ENCODE assay signal across 38 cellular contexts in genomic region chr20:54073288-54073687, GRCh38. TPM values are rescaled to one million over a fixed set of nuclear protein-coding genes. Genes with fewer than 3 reads are reported as not detected.
DNase-seq lines count a peak whose midpoint lies in the region; ATAC-seq, FAIRE-seq and TF ChIP-seq lines count a peak whose summit lies in the region.
"Had no signal": no experiment of that assay in that cellular context is flagged by ENCODE, and none has a peak within 500 bp of the region (broad histone marks: within the 10 kb centered on the region; RNA-seq: fewer than 3 reads in every experiment).

No MANE protein-coding gene starts in this region.

- no peaks in the 10 kb centered on the region for H3K9me2 ChIP-seq in Karpas-422 (replicated peaks; ENCODE audit: insufficient read depth, low read length)

- H3K79me2 ChIP-seq in GM12878 (ENCODE audit: control insufficient read depth, insufficient read depth, low read length) (no peaks in the 10 kb centered on the region), K562 (ENCODE audit: control insufficient read depth, insufficient read depth, low read length) (no peaks in the 10 kb centered on the region), Karpas-422 (ENCODE audit: low read length) (no peaks in the 10 kb centered on the region)

- H4K20me1 ChIP-seq in GM12878 (ENCODE audit: control insufficient read depth, insufficient read depth) (no peaks in the 10 kb centered on the region), K562 (replicated peaks; ENCODE audit: control insufficient read depth, insufficient read depth, low read length) (no peaks in the 10 kb centered on the region), Karpas-422 (ENCODE audit: insufficient read depth, low read depth, low read length) (no peaks in the 10 kb centered on the region)
- H4K20me1 ChIP-seq: BLaER1; BLaER1 treated with 17β-estradiol and CSF1 and Interleukin-3, amounts not matched to agents 10 nM and 100 nM had no signal

- DNase-seq in Panc1 (ENCODE audit: low read depth, low spot score) (no peak), GM12878 (ENCODE audit: low read depth, low spot score) (no peak), K562 (ENCODE audit: extremely low read depth in 1 of 4, low spot score in 3 of 4) (no peak), retina (no peak), Karpas-422 (no peak)
- DNase-seq in activated naive CD4-positive, alpha-beta T cell treated with Interleukin-2 at 50 U/mL for 16 hours: no peak
- DNase-seq in stimulated activated naive CD4-positive, alpha-beta T cell (lab: John Stamatoyannopoulos, UW): no peak
- DNase-seq: 8988T; ACHN; AML-193; BE2C; C1 segment of cervical spinal cord; Caco-2; Calu3; CD4-positive, alpha-beta memory T cell; CD4-positive, alpha-beta T cell; CD4-positive, CD25-positive, alpha-beta regulatory T cell; CD8-positive, alpha-beta memory T cell; CD8-positive, alpha-beta T cell; COR-L47; DMS 273 treated with DMSO at 0.1 percent for 48 hours; DMS153; DMS53; DMS79; DMS79 treated with DMSO at 0.1 percent for 48 hours; DND-41; EL had no signal

- TF ChIP-seq CTCF in Panc1 (IDR thresholded peaks at IDR 0.05): no peak
- TF ChIP-seq CTCF in GM12878 (IDR thresholded peaks at IDR 0.05 in 2 of 3, conservative IDR thresholded peaks at IDR 0.05 in 1 of 3; ENCODE audit: control insufficient read depth in 2 of 3, extremely low read depth in 1 of 3, insufficient read depth in 1 of 3, low read depth in 3 of 3, low read length in 3 of 3): no peak
- no peak for TF ChIP-seq CTCF in K562 (IDR thresholded peaks at IDR 0.05 in 2 of 3, conservative IDR thresholded peaks at IDR 0.05 in 1 of 3; ENCODE audit: insufficient read depth in 2 of 3, low read depth in 1 of 3, low read length in 3 of 3)
- TF ChIP-seq CTCF in subcutaneous adipose tissue (IDR thresholded peaks at IDR 0.05; ENCODE audit: low read depth): peak; percentile 59

- RAD21 ChIA-PET in GM12878 (lab: Charles Lee; ENCODE audit: unreplicated experiment): no interaction called here

- FAIRE-seq in GM12878 (lab: Jason Lieb, UNC) (no peak), K562 (lab: Jason Lieb, UNC) (no peak)
- FAIRE-seq: A204.1, A549, D721Med had no signal

- POLR2A ChIA-PET in Panc1 (lab: Charles Lee) (no interaction called here), GM12878 (lab: Charles Lee) (no interaction called here), K562 (lab: Yijun Ruan, JAX) (interaction anchor here (0.6 kb wide), 1 partner anchor 146 kb away, joined by 3 read pairs; no protein-coding TSS in a partner anchor)

- CTCF ChIA-PET in Panc1 (lab: Charles Lee) (no interaction called here), GM12878 (lab: Yijun Ruan, JAX) (interaction anchor here (0.6 to 1.7 kb wide), 2 partner anchors 9 to 13 kb away, joined by 3 to 5 read pairs; no protein-coding TSS in a partner anchor), K562 (lab: Yijun Ruan, JAX; ENCODE audit: low intra/inter-chr PET ratio) (no interaction called here)

- SMC1A ChIA-PET in GM12878 (lab: Charles Lee; ENCODE audit: uncharacterized antibody, unreplicated experiment): interaction anchor here (0.5 kb wide), 1 partner anchor 495 kb away, joined by 3 read pairs; no protein-coding TSS in a partner anchor

- H3K27me3 ChIP-seq in Panc1 (ENCODE audit: control insufficient read depth, insufficient read depth, low read length): no peaks in the 10 kb centered on the region
- no peaks in the 10 kb centered on the region for H3K27me3 ChIP-seq in GM12878 (replicated peaks in 1 of 2; ENCODE audit: control insufficient read depth in 2 of 2, insufficient read depth in 2 of 2, low read length in 1 of 2)
- H3K27me3 ChIP-seq in K562 (ENCODE audit: control insufficient read depth in 2 of 2, insufficient read depth in 2 of 2, low read length in 2 of 2): peaks cover 2 to 11% of the 10 kb centered on the region in 2 experiments; a peak in 2 of 5 replicates
- no peaks in the 10 kb centered on the region for H3K27me3 ChIP-seq in Karpas-422 (ENCODE audit: low read length)
- H3K27me3 ChIP-seq: BLaER1; BLaER1 treated with 17β-estradiol and CSF1 and Interleukin-3, amounts not matched to agents 10 nM and 100 nM had no signal

- 74% methylated on average over 10 of the region's 10 CpGs for WGBS in GM12878 (ENCODE audit: insufficient coverage, insufficient replicate concordance, low lambda C conversion rate, missing lambda C conversion rate)
- WGBS in K562 (ENCODE audit: insufficient coverage, low coverage, missing lambda C conversion rate): 2% methylated on average over 10 of the region's 10 CpGs

- BruUV-seq in Panc1 (replicated peaks; lab: Mats Ljungman, UMichigan) (no TSS peak), GM12878 (replicated peaks; lab: Mats Ljungman, UMichigan) (no TSS peak), K562 (replicated peaks; lab: Mats Ljungman, UMichigan) (no TSS peak)

- H3K9ac ChIP-seq in GM12878 (ENCODE audit: control insufficient read depth, insufficient read depth, low read length) (no peak overlapping the region), K562 (ENCODE audit: insufficient read depth in 1 of 2, low read depth in 2 of 2, low read length in 2 of 2) (no peak overlapping the region), Karpas-422 (ENCODE audit: low read length) (no peak overlapping the region)
- H3K9ac ChIP-seq: BLaER1; BLaER1 treated with 17β-estradiol and CSF1 and Interleukin-3, amounts not matched to agents 10 nM and 100 nM had no signal

- no peak for TF ChIP-seq RAD21 in GM12878 (IDR thresholded peaks at IDR 0.05; ENCODE audit: insufficient read depth, low read depth, low read length)
- TF ChIP-seq RAD21 in K562 (CRISPR knock-in tag; conservative IDR thresholded peaks at IDR 0.05 in 1 of 2, IDR thresholded peaks at IDR 0.05 in 1 of 2): no peak

- H2AFZ ChIP-seq in GM12878 (ENCODE audit: control insufficient read depth, low read depth, low read length) (no peak overlapping the region), K562 (ENCODE audit: low read depth, low read length) (no peak overlapping the region), Karpas-422 (ENCODE audit: low read length) (no peak overlapping the region)

- H3K4me1 ChIP-seq in Panc1 (ENCODE audit: control insufficient read depth, insufficient read depth, low read length) (peaks cover 31% of the 10 kb centered on the region), GM12878 (ENCODE audit: control insufficient read depth, insufficient read depth, low read length) (peaks cover 4% of the 10 kb centered on the region; the same call in 1 of the 2 replicates), K562 (replicated peaks in 1 of 2; ENCODE audit: control insufficient read depth in 2 of 2, insufficient read depth in 2 of 2, low read length in 2 of 2) (peaks cover 4 to 7% of the 10 kb centered on the region in 2 experiments; a peak in 4 of 5 replicates), Karpas-422 (ENCODE audit: low read length) (no peaks in the 10 kb centered on the region)
- H3K4me1 ChIP-seq: BE2C had no signal

- no peak overlapping the region for H3K4me2 ChIP-seq in GM12878 (ENCODE audit: control insufficient read depth, insufficient read depth)
- H3K4me2 ChIP-seq in K562 (ENCODE audit: insufficient read depth, low read length): no peak overlapping the region
- no peak overlapping the region for H3K4me2 ChIP-seq in Karpas-422 (ENCODE audit: low read depth, low read length, poor library complexity, severe bottlenecking)
- H3K4me2 ChIP-seq: A549; BLaER1; BLaER1 treated with 17β-estradiol and CSF1 and Interleukin-3, amounts not matched to agents 10 nM and 100 nM had no signal

- intact Hi-C loops in Panc1 (cut with micrococcal nuclease; ENCODE audit: unreplicated experiment): no loop called here
- intact Hi-C loops in GM12878 (cut with micrococcal nuclease; ENCODE audit: unreplicated experiment): no loop called here
- intact Hi-C loops in K562 (cut with micrococcal nuclease): no loop called here

- no peak overlapping the region for H3K4me3 ChIP-seq in Panc1 (ENCODE audit: low read depth in 2 of 2, low read length in 2 of 2)
- H3K4me3 ChIP-seq in GM12878: no peak overlapping the region
- no peak overlapping the region for H3K4me3 ChIP-seq in K562
- no peak overlapping the region for H3K4me3 ChIP-seq in Karpas-422 (ENCODE audit: low read length)
- H3K4me3 ChIP-seq: A549; BLaER1; BLaER1 treated with 17β-estradiol and CSF1 and Interleukin-3, amounts not matched to agents 10 nM and 100 nM had no signal

- TF ChIP-seq POLR2A in GM12878 (IDR thresholded peaks at IDR 0.05; ENCODE audit: low read depth, low read length): no peak
- no peak for TF ChIP-seq POLR2A in K562 (conservative IDR thresholded peaks at IDR 0.05)

- no peak for ATAC-seq in Panc1
- no peak for ATAC-seq in GM12878
- ATAC-seq in K562: no peak
- ATAC-seq: A549; CD8-positive, alpha-beta T cell had no signal

- TF ChIP-seq EP300 in GM12878 (IDR thresholded peaks at IDR 0.05; ENCODE audit: borderline replicate concordance in 1 of 2, control insufficient read depth in 1 of 2, low read depth in 2 of 2, low read length in 2 of 2) (no peak), K562 (IDR thresholded peaks at IDR 0.05; ENCODE audit: low read length) (no peak)

- in situ Hi-C loops in Panc1 (cut with HindIII; ENCODE audit: low pct_unique_long_range_greater_than_20kb, low sequenced_read_pairs): no loop called here
- in situ Hi-C loops in GM12878 (cut with MboI): no loop called here
- in situ Hi-C loops in K562 (cut with MboI): no loop called here

- H3K27ac ChIP-seq in Panc1 (ENCODE audit: low read length) (peak overlapping the region; percentile 67), GM12878 (ENCODE audit: control insufficient read depth, insufficient read depth) (no peak overlapping the region), K562 (ENCODE audit: extremely low read depth, low read depth, low read length) (no peak overlapping the region), Karpas-422 (ENCODE audit: low read length) (no peak overlapping the region)
- H3K27ac ChIP-seq: 22Rv1; A549; BLaER1; BLaER1 treated with 17β-estradiol and CSF1 and Interleukin-3, amounts not matched to agents 10 nM and 100 nM; C4-2B had no signal

- H3K9me3 ChIP-seq in Panc1 (ENCODE audit: control insufficient read depth, insufficient read depth, low read depth, low read length) (no peaks in the 10 kb centered on the region), GM12878 (replicated peaks; ENCODE audit: control insufficient read depth, insufficient read depth, low read length) (no peaks in the 10 kb centered on the region; the same call in 2 of the 3 replicates), K562 (replicated peaks; ENCODE audit: control insufficient read depth, insufficient read depth, low read depth, low read length) (peaks cover 1% of the 10 kb centered on the region; the same call in 1 of the 2 replicates), Karpas-422 (ENCODE audit: low read length) (no peaks in the 10 kb centered on the region)
- H3K9me3 ChIP-seq: A549; BE2C; BLaER1; BLaER1 treated with 17β-estradiol and CSF1 and Interleukin-3, amounts not matched to agents 10 nM and 100 nM; Caco-2 had no signal

- H3K36me3 ChIP-seq in Panc1 (ENCODE audit: control insufficient read depth, insufficient read depth, low read length): no peaks in the 10 kb centered on the region
- no peaks in the 10 kb centered on the region for H3K36me3 ChIP-seq in GM12878 (ENCODE audit: control insufficient read depth in 2 of 2, insufficient read depth in 2 of 2, low read length in 1 of 2)
- no peaks in the 10 kb centered on the region for H3K36me3 ChIP-seq in K562 (ENCODE audit: control insufficient read depth, insufficient read depth, low read length)
- no peaks in the 10 kb centered on the region for H3K36me3 ChIP-seq in Karpas-422 (ENCODE audit: insufficient read depth, low read length)
- H3K36me3 ChIP-seq: BE2C; BLaER1; BLaER1 treated with 17β-estradiol and CSF1 and Interleukin-3, amounts not matched to agents 10 nM and 100 nM had no signal

- no peaks in the 10 kb centered on the region for H3K9me1 ChIP-seq in K562 (ENCODE audit: control insufficient read depth, insufficient read depth, low read length)

RNA-seq across cellular contexts. Expression of gene BCAS1, which starts 2.9 kb away (rescaled TPM):
- total RNA-seq in Panc1 (2021; ENCODE audit: unreplicated experiment) (3.1 TPM), GM12878 (2014; rRNA removed) (0.45 and 0.54 TPM in 2 replicates), GM12878 (2014; rRNA removed; fragmentation: Illumina TruSeq; extraction: Trizol) (0.72 and 0.78 TPM in 2 replicates), GM12878 (2021) (0.56 TPM in 2 replicates), K562 (2014; rRNA removed) (1.6 and 1.8 TPM in 2 replicates), K562 (2014; rRNA removed; fragmentation: Illumina TruSeq; extraction: Trizol) (1.1 and 1.5 TPM in 2 replicates), K562 (2015; rRNA removed; fragmentation: Illumina TruSeq; extraction: Trizol) (0.54 and 0.57 TPM in 2 replicates), K562 (2021) (0.93 and 1.0 TPM in 2 replicates), subcutaneous adipose tissue (not detected)
- 4.0 TPM for polyA plus RNA-seq in Panc1 (2012; ENCODE audit: insufficient read length)
- total RNA-seq in GM12878 (2013; cell fraction: nucleolus; rRNA removed): 1.1 and 1.2 TPM in 2 replicates
- polyA plus RNA-seq in GM12878 (2011; ENCODE audit: low read depth): 2.0 TPM
- polyA plus RNA-seq in GM12878 (2011; rRNA removed) (0.24 and 0.34 TPM in 2 replicates), GM12878 (2014; fragmentation: Illumina TruSeq; extraction: Trizol) (0.87 and 1.00 TPM in 2 replicates), GM12878 (2014; fragmentation: Nextera tagmentation; extraction: Ambion mirVana) (under 1 TPM; 0.21 to 0.51 TPM), GM12878 (2014; rRNA removed) (0.67 and 0.74 TPM in 2 replicates), GM12878 (2016; fragmentation: Nextera tagmentation; extraction: Ambion mirVana) (1 to 10 TPM in 1 of 2 experiments, under 1 TPM in 1; 0.54 to 1.4 TPM), K562 (2011; rRNA removed) (0.18 and 0.19 TPM in 2 replicates), K562 (2014; fragmentation: Illumina TruSeq; extraction: Trizol) (1.3 and 2.3 TPM in 2 replicates), K562 (2014; fragmentation: Nextera tagmentation; extraction: Ambion mirVana) (under 1 TPM; 0.37 to 0.63 TPM), K562 (2014; rRNA removed) (1.0 and 1.1 TPM in 2 replicates)
- polyA plus RNA-seq in GM12878 (2011; cell fraction: cytosol; rRNA removed): 0.23 and 0.25 TPM in 2 replicates
- 0.51 and 0.66 TPM in 2 replicates for polyA plus RNA-seq in GM12878 (2011; cell fraction: nucleus; rRNA removed)
- polyA plus RNA-seq in GM12878 (2012): 3.0 and 5.4 TPM in 2 replicates
- 0.67 and 0.80 TPM in 2 replicates for polyA minus RNA-seq in GM12878 (2011; rRNA and poly(A)+ RNA removed)
- polyA minus RNA-seq in GM12878 (2011; cell fraction: cytosol; rRNA and poly(A)+ RNA removed): not detected in 2 replicates
- 0.96 and 0.97 TPM in 2 replicates for polyA minus RNA-seq in GM12878 (2011; cell fraction: nucleus; rRNA and poly(A)+ RNA removed)
- total RNA-seq in K562 (2011; cell fraction: chromatin; rRNA removed; ENCODE audit: low replicate concordance): 0.58 and 0.92 TPM in 2 replicates
- total RNA-seq in K562 (2011; cell fraction: nucleolus; rRNA removed): 0.39 and 0.67 TPM in 2 replicates
- total RNA-seq in K562 (2011; cell fraction: nucleoplasm; rRNA removed): 0.51 and 0.69 TPM in 2 replicates
- polyA plus RNA-seq in K562 (2011; cell fraction: cytosol; rRNA removed): 0.07 and 0.15 TPM in 2 replicates
- polyA plus RNA-seq in K562 (2011; cell fraction: nucleus; rRNA removed): 0.20 and 0.24 TPM in 2 replicates
- polyA plus RNA-seq in K562 (2012): 0.76 and 1.8 TPM in 2 replicates
- 0.18 and 0.25 TPM in 2 replicates for polyA minus RNA-seq in K562 (2011; rRNA and poly(A)+ RNA removed)
- not detected in 2 replicates for polyA minus RNA-seq in K562 (2011; cell fraction: cytosol; rRNA and poly(A)+ RNA removed)
- 0.33 and 0.40 TPM in 2 replicates for polyA minus RNA-seq in K562 (2011; cell fraction: nucleus; rRNA and poly(A)+ RNA removed)
- total RNA-seq in Karpas-422 (2014; rRNA removed; shearing (Covaris generic); ENCODE audit: low replicate concordance): 0.11 and 0.14 TPM in 2 replicates
- total RNA-seq: CD8-positive, alpha-beta T cell; Daoy had no signal
- polyA plus RNA-seq: AG04450, BJ had no signal
